In the genomic region with DNA sequence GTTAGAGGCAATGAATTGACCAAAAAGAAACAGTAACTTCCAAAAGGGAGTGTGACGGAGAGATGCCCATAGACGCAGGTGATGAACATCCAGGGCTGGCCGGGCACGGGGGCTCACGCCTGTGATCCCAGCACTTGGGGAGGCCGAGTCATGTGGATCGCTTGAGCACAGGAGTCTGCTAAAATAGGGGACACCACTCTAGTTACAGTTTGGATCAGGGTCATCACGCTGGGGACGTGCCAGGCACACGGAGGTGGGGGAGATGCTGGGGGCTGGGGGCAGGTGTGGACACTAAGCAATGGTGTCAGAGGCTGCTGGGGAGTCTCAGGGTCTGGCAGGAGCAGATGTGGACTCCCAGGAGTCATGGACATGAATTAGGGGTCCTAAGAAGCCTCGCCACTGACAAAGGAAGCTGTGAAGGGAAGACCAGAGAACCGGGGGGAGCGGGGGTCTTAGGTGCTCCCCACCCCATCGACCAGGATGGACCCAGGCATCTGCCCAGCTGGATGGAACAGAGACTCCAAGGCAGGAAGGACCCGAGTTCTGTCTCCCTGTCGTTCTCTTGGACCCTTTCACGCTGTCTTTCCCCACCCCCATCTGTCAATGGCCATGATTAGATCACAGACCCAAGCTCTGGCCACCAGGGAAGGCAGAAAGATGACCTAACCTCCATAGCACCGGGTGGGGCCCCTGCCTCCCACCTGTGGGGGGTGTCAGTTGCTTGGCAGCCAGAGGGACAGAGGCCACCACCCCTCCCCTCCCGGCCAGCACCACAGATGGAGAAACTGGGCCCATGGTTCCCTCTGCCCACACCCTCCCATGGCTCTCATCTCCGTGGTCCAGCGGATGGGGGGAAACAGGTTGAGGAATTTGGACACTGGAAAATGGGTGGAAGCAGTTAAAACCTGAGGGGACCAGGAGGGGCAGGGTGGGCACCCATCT, we compare ENCODE assay signal across 1 cellular context.
TF ChIP-seq lines count a peak whose summit lies in the region.

No MANE protein-coding gene starts in this region.

TF ChIP-seq in PFSK-1, 5 proteins besides CTCF, POLR2A, EP300 and RAD21:
- TF ChIP-seq, protein P1, sequence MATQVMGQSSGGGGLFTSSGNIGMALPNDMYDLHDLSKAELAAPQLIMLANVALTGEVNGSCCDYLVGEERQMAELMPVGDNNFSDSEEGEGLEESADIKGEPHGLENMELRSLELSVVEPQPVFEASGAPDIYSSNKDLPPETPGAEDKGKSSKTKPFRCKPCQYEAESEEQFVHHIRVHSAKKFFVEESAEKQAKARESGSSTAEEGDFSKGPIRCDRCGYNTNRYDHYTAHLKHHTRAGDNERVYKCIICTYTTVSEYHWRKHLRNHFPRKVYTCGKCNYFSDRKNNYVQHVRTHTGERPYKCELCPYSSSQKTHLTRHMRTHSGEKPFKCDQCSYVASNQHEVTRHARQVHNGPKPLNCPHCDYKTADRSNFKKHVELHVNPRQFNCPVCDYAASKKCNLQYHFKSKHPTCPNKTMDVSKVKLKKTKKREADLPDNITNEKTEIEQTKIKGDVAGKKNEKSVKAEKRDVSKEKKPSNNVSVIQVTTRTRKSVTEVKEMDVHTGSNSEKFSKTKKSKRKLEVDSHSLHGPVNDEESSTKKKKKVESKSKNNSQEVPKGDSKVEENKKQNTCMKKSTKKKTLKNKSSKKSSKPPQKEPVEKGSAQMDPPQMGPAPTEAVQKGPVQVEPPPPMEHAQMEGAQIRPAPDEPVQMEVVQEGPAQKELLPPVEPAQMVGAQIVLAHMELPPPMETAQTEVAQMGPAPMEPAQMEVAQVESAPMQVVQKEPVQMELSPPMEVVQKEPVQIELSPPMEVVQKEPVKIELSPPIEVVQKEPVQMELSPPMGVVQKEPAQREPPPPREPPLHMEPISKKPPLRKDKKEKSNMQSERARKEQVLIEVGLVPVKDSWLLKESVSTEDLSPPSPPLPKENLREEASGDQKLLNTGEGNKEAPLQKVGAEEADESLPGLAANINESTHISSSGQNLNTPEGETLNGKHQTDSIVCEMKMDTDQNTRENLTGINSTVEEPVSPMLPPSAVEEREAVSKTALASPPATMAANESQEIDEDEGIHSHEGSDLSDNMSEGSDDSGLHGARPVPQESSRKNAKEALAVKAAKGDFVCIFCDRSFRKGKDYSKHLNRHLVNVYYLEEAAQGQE (IDR thresholded peaks at IDR 0.05; ENCODE audit: insufficient read depth in 1 of 2, low read depth in 2 of 2, low read length in 2 of 2): no peak
- TF ChIP-seq POLR2AphosphoS5 (IDR thresholded peaks at IDR 0.05; ENCODE audit: low read depth, low read length): 0 out of 2 replicates have a peak, but pooled peaks have one; percentile 15
